ENCODE assay signal across 14 cellular contexts in the genomic region with DNA sequence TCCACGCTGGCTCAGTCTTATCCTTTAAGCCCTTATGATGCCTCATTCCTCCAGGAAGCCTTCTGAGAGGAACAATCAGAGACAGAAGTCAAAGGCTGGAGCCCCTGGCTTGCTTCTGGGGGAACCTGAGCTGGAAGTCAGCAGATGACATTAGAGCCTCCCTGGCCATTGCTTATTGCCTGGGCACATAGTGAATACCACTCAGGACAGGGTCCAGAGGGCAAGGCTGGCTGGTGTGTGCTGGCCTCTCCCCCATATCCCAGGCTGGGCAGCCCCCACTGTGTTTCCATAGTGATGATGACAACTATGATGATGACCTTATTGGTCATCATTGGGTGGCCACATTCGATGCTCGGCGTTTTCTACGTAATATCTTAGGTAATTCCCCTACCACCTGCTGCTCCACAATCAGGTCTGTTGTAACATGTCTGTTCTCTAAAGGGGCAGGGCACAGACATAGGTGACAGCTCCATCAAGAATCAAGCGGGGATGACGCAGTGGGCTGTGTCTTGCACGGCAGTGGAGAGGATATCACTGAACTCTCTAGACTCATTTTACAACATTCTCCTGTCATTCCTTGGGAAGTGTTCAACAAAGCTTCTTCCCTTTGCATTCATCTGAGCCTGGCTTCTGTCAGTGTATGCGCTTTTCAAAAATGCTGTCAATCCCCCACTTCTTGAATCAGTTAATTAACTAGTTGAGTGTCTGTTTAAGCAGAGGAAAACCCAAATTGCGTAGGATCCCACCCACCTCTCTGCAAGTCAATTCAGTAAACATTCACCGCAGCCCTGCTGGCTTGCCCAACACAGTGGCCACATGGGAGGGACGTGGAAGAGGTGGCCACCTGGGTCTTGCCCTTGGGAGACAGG.
DNase-seq lines count a peak whose midpoint lies in the region; ATAC-seq, FAIRE-seq and TF ChIP-seq lines count a peak whose summit lies in the region.
"Had no signal": no experiment of that assay in that cellular context is flagged by ENCODE, and none has a peak within 500 bp of the region (broad histone marks: within the 10 kb centered on the region; RNA-seq: fewer than 3 reads in every experiment).

No MANE protein-coding gene starts in this region.

- H3K4me3 ChIP-seq in mammary epithelial cell (replicated peaks in 1 of 3; ENCODE audit: insufficient read depth in 1 of 3, low read depth in 2 of 3, low read length in 3 of 3) (no peak overlapping the region), breast epithelium (no peak overlapping the region), H1 (ENCODE audit: extremely low read depth in 1 of 4, insufficient read depth in 2 of 4, low read depth in 3 of 4, low read length in 4 of 4) (no peak overlapping the region), lung (no peak overlapping the region)
- H3K4me3 ChIP-seq: BLaER1 treated with 17β-estradiol and CSF1 and Interleukin-3, amounts not matched to agents 10 nM and 100 nM; HAP-1 had no signal

- H2BK5ac ChIP-seq in H1 (ENCODE audit: low read depth, low read length) = peak overlapping the region; percentile 45; the same call in 1 of the 2 replicates

- no peak overlapping the region for H4K5ac ChIP-seq in H1 (ENCODE audit: insufficient read length, low read depth, low read length)

- H3K4me2 ChIP-seq in mammary epithelial cell (ENCODE audit: insufficient read depth, low read depth, low read length) (no peak overlapping the region), H1 (ENCODE audit: insufficient read depth in 1 of 2, low read depth in 2 of 2, low read length in 2 of 2) (no peak overlapping the region)
- H3K4me2 ChIP-seq: BLaER1 treated with 17β-estradiol and CSF1 and Interleukin-3, amounts not matched to agents 10 nM and 100 nM had no signal

- peak overlapping the region; percentile 32; the same call in 1 of the 2 replicates for H2BK15ac ChIP-seq in H1 (ENCODE audit: low read length)

- no peak overlapping the region for H3K56ac ChIP-seq in H1 (replicated peaks; ENCODE audit: insufficient read length, low read depth, low read length)

- H3K79me2 ChIP-seq in mammary epithelial cell (ENCODE audit: insufficient read depth, low read length) (no peaks in the 10 kb centered on the region), H1 (ENCODE audit: control insufficient read depth in 1 of 2, insufficient read depth in 2 of 2, low read length in 2 of 2) (no peaks in the 10 kb centered on the region)

- TF ChIP-seq POLR2A in breast epithelium (IDR thresholded peaks at IDR 0.05) = no peak
- TF ChIP-seq POLR2A in H1 (IDR thresholded peaks at IDR 0.05; ENCODE audit: control extremely low read depth in 1 of 2, low read depth in 2 of 2, low read length in 2 of 2) = no peak

- no peaks in the 10 kb centered on the region for H4K20me1 ChIP-seq in mammary epithelial cell (ENCODE audit: insufficient read depth, low read length)
- no peaks in the 10 kb centered on the region for H4K20me1 ChIP-seq in H1 (replicated peaks in 1 of 2; ENCODE audit: control insufficient read depth in 1 of 2, insufficient read depth in 2 of 2, low read length in 2 of 2)
- H4K20me1 ChIP-seq: BLaER1 treated with 17β-estradiol and CSF1 and Interleukin-3, amounts not matched to agents 10 nM and 100 nM had no signal

- dilution Hi-C loops in mammary epithelial cell (cut with HindIII; ENCODE audit: low sequenced_read_pairs) = no loop called here

- H3K36me3 ChIP-seq in mammary epithelial cell (ENCODE audit: insufficient read depth, low read length) = no peaks in the 10 kb centered on the region
- no peaks in the 10 kb centered on the region for H3K36me3 ChIP-seq in breast epithelium
- H3K36me3 ChIP-seq in H1 (ENCODE audit: control insufficient read depth in 2 of 4, insufficient read depth in 4 of 4, low read length in 3 of 4) = no peaks in the 10 kb centered on the region
- H3K36me3 ChIP-seq in lung (ENCODE audit: control insufficient read depth in 2 of 2, insufficient read depth in 2 of 2, low read length in 2 of 2) = no peaks in the 10 kb centered on the region
- H3K36me3 ChIP-seq: BLaER1 treated with 17β-estradiol and CSF1 and Interleukin-3, amounts not matched to agents 10 nM and 100 nM; HAP-1 had no signal

- H4K8ac ChIP-seq in H1 (ENCODE audit: extremely low read depth, insufficient read depth, low read length) = no peak overlapping the region

- peak overlapping the region; percentile 99; the same call in 1 of the 2 replicates for H2BK20ac ChIP-seq in H1 (ENCODE audit: low read length)

- H3K4me3 Mint-ChIP-seq in activated CD4-positive, alpha-beta memory T cell treated with anti-CD3 and anti-CD28 coated beads for 36 hours = no peak overlapping the region
- H3K4me3 Mint-ChIP-seq: CD4-positive, CD25-positive, alpha-beta regulatory T cell; HFFc6 had no signal

- H3K14ac ChIP-seq in H1 (ENCODE audit: insufficient read length) = no peak overlapping the region

- H3K27ac Mint-ChIP-seq in activated CD4-positive, alpha-beta memory T cell treated with anti-CD3 and anti-CD28 coated beads for 36 hours = no peak overlapping the region
- H3K27ac Mint-ChIP-seq: HFFc6 had no signal

- CTCF ChIA-PET in mammary epithelial cell (lab: Charles Lee; ENCODE audit: low non-redundant PET) (interaction anchor here (0.5 kb wide), 1 partner anchor 221 kb away, joined by 4 read pairs; no protein-coding TSS in a partner anchor), H1 (lab: Charles Lee; ENCODE audit: partially characterized antibody) (interaction anchor here (1.1 to 1.5 kb wide), 2 partner anchors 17 to 22 kb away, joined by 3 to 5 read pairs; no protein-coding TSS in a partner anchor)
- CTCF ChIA-PET in activated CD4-positive, alpha-beta memory T cell treated with anti-CD3 and anti-CD28 coated beads for 36 hours (lab: Charles Lee) = no interaction called here

- FAIRE-seq in H1 (lab: Jason Lieb, UNC) (no peak), HTR-8/SVneo (lab: Jason Lieb, UNC) (no peak)
- FAIRE-seq: GM12891 had no signal

- intact Hi-C loops in mammary epithelial cell (cut with micrococcal nuclease) = no loop called here
- intact Hi-C loops in breast epithelium (cut with DNase I; ENCODE audit: low total_unique reads) = no loop called here
- intact Hi-C loops in activated CD4-positive, alpha-beta memory T cell treated with anti-CD3 and anti-CD28 coated beads for 36 hours (cut with micrococcal nuclease) = no loop called here

- H3K18ac ChIP-seq in H1 (ENCODE audit: extremely low read depth, low read length) = peak overlapping the region; percentile 25; the same call in 1 of the 2 replicates

- H3K23ac ChIP-seq in H1 (ENCODE audit: insufficient read length) = no peak overlapping the region

- BruUV-seq in mammary epithelial cell (replicated peaks; lab: Mats Ljungman, UMichigan) = no TSS peak

- POLR2A ChIA-PET in H1 (lab: Charles Lee; ENCODE audit: partially characterized antibody) = interaction anchor here (0.8 kb wide), 1 partner anchor 12 kb away, joined by 3 read pairs; no protein-coding TSS in a partner anchor
- POLR2A ChIA-PET in activated CD4-positive, alpha-beta memory T cell treated with anti-CD3 and anti-CD28 coated beads for 36 hours (lab: Charles Lee) = no interaction called here

- no peaks in the 10 kb centered on the region for H3K4me1 Mint-ChIP-seq in activated CD4-positive, alpha-beta memory T cell treated with anti-CD3 and anti-CD28 coated beads for 36 hours (ENCODE audit: low read depth)
- H3K4me1 Mint-ChIP-seq: CD4-positive, CD25-positive, alpha-beta regulatory T cell had no signal

- 3% methylated on average over 8 of the region's 12 CpGs for WGBS in mammary epithelial cell (ENCODE audit: low coverage, missing lambda C conversion rate)
- WGBS in H1 (ENCODE audit: extremely low coverage in 1 of 2, insufficient coverage in 1 of 2, insufficient read length in 1 of 2, insufficient replicate concordance in 2 of 2, low coverage in 1 of 2, low lambda C conversion rate in 2 of 2, missing lambda C conversion rate in 1 of 2), 2 experiments = 92% methylated on average over 12 of the region's 12 CpGs; no CpG with 5 or more reads in 1 of the 2 experiments
- WGBS in lung, 2 donors = 72 to 81% methylated on average over 12 of the region's 12 CpGs

- DNase-seq in mammary epithelial cell (peak; percentile 70), breast epithelium (ENCODE audit: low spot score in 2 of 2) (no peak), H1 (ENCODE audit: low read depth in 1 of 2, low spot score in 2 of 2) (peak in 1 of 2 experiments; percentile 17), lung (ENCODE audit: low spot score) (peak; percentile 22), HTR-8/SVneo (ENCODE audit: insufficient read length, low spot score) (no peak), NCI-H2029 (lab: John Stamatoyannopoulos, UW) (no peak)
- DNase-seq in activated CD4-positive, alpha-beta memory T cell treated with anti-CD3 and anti-CD28 coated beads for 36 hours = no peak
- DNase-seq: 8988T; CD4-positive, CD25-positive, alpha-beta regulatory T cell; GOT3; HFFc6 had no signal

- H3K9me3 ChIP-seq in mammary epithelial cell (replicated peaks; ENCODE audit: insufficient read depth, low read length) (no peaks in the 10 kb centered on the region), breast epithelium (peaks cover 0 to 8% of the 10 kb centered on the region in 2 donors), H1 (ENCODE audit: insufficient read depth in 2 of 2, low read depth in 1 of 2, low read length in 1 of 2) (peaks cover 0 to 6% of the 10 kb centered on the region in 2 experiments; a peak in 2 of 4 replicates), lung (ENCODE audit: control insufficient read depth in 2 of 2, insufficient read depth in 1 of 2, low read length in 1 of 2) (no peaks in the 10 kb centered on the region)
- H3K9me3 ChIP-seq: HAP-1 had no signal

- H3K9ac ChIP-seq in mammary epithelial cell (ENCODE audit: insufficient read depth, low read length) (no peak overlapping the region), H1 (replicated peaks in 1 of 4; ENCODE audit: extremely low read depth in 1 of 4, low read depth in 3 of 4, low read length in 3 of 4) (no peak overlapping the region)
- H3K9ac ChIP-seq: BLaER1 treated with 17β-estradiol and CSF1 and Interleukin-3, amounts not matched to agents 10 nM and 100 nM had no signal

- peaks cover 13% of the 10 kb centered on the region for H3K9me3 Mint-ChIP-seq in activated CD4-positive, alpha-beta memory T cell treated with anti-CD3 and anti-CD28 coated beads for 36 hours
- H3K9me3 Mint-ChIP-seq: HFFc6 had no signal

- H3K23me2 ChIP-seq in H1 (ENCODE audit: low read depth, low read length) = no peaks in the 10 kb centered on the region

- H2AFZ ChIP-seq in mammary epithelial cell (ENCODE audit: low read depth, low read length) (no peak overlapping the region), H1 (ENCODE audit: low read length) (peak overlapping the region; percentile 67; the same call in 1 of the 2 replicates)

- H3K4me1 ChIP-seq in mammary epithelial cell (ENCODE audit: insufficient read depth, low read length) = peaks cover 8% of the 10 kb centered on the region
- no peaks in the 10 kb centered on the region for H3K4me1 ChIP-seq in breast epithelium
- H3K4me1 ChIP-seq in H1 (replicated peaks in 1 of 4; ENCODE audit: control insufficient read depth in 3 of 4, insufficient read depth in 4 of 4, low read length in 3 of 4) = no peaks in the 10 kb centered on the region
- no peaks in the 10 kb centered on the region for H3K4me1 ChIP-seq in lung (ENCODE audit: control insufficient read depth in 2 of 2, insufficient read depth in 2 of 2, low read length in 2 of 2)
- H3K4me1 ChIP-seq: BLaER1 treated with 17β-estradiol and CSF1 and Interleukin-3, amounts not matched to agents 10 nM and 100 nM; HAP-1 had no signal

- H3K36me3 Mint-ChIP-seq in activated CD4-positive, alpha-beta memory T cell treated with anti-CD3 and anti-CD28 coated beads for 36 hours = no peaks in the 10 kb centered on the region
- H3K36me3 Mint-ChIP-seq: CD4-positive, CD25-positive, alpha-beta regulatory T cell had no signal

- no peaks in the 10 kb centered on the region for H3K79me1 ChIP-seq in H1 (ENCODE audit: low read depth, low read length)

- H4K91ac ChIP-seq in H1 (replicated peaks; ENCODE audit: insufficient read length, low read length) = no peak overlapping the region

- no peak overlapping the region for H3K4ac ChIP-seq in H1 (replicated peaks; ENCODE audit: insufficient read length, low read depth, low read length)

- H2BK12ac ChIP-seq in H1 (ENCODE audit: low read depth, low read length) = no peak overlapping the region

- H3K27me3 ChIP-seq in mammary epithelial cell (ENCODE audit: insufficient read depth, low read length) (no peaks in the 10 kb centered on the region), breast epithelium (peaks cover 0 to 23% of the 10 kb centered on the region in 2 donors), H1 (replicated peaks in 1 of 4; ENCODE audit: control insufficient read depth in 3 of 4, extremely low read depth in 1 of 4, insufficient read depth in 3 of 4, low read length in 3 of 4) (no peaks in the 10 kb centered on the region; a peak in 1 of 7 replicates), lung (ENCODE audit: control insufficient read depth, insufficient read depth) (no peaks in the 10 kb centered on the region)
- H3K27me3 ChIP-seq: BLaER1 treated with 17β-estradiol and CSF1 and Interleukin-3, amounts not matched to agents 10 nM and 100 nM had no signal

- H2AK5ac ChIP-seq in H1 (ENCODE audit: low read depth, low read length) = no peak overlapping the region

- no peak overlapping the region for H2BK120ac ChIP-seq in H1 (replicated peaks; ENCODE audit: low read depth, low read length)

- in situ Hi-C loops in mammary epithelial cell (cut with MboI; ENCODE audit: low sequenced_read_pairs in 2 of 2) = no loop called here

- TF ChIP-seq CTCF in mammary epithelial cell (conservative IDR thresholded peaks at IDR 0.05 in 1 of 2, IDR thresholded peaks at IDR 0.05 in 1 of 2; ENCODE audit: extremely low read depth in 1 of 2, insufficient read depth in 1 of 2, low read depth in 1 of 2, low read length in 2 of 2) (no peak), breast epithelium (IDR thresholded peaks at IDR 0.05) (no peak), H1 (IDR thresholded peaks at IDR 0.05; ENCODE audit: control extremely low read depth in 1 of 3, insufficient read depth in 1 of 3, low read depth in 1 of 3, low read length in 3 of 3) (no peak), lung (IDR thresholded peaks at IDR 0.05; ENCODE audit: control extremely low read depth, extremely low read depth) (no peak)

- TF ChIP-seq EP300 in H1 (IDR thresholded peaks at IDR 0.05; ENCODE audit: borderline replicate concordance in 1 of 2, low read depth in 2 of 2, low read length in 2 of 2) = no peak

- peaks cover 12% of the 10 kb centered on the region for H3K27me3 Mint-ChIP-seq in activated CD4-positive, alpha-beta memory T cell treated with anti-CD3 and anti-CD28 coated beads for 36 hours
- H3K27me3 Mint-ChIP-seq: CD4-positive, CD25-positive, alpha-beta regulatory T cell had no signal

- TF ChIP-seq RAD21 in H1 (IDR thresholded peaks at IDR 0.05 in 1 of 2, conservative IDR thresholded peaks at IDR 0.05 in 1 of 2; ENCODE audit: low read depth in 2 of 2, low read length in 2 of 2) = no peak

- no peak for ATAC-seq in lung (ENCODE audit: insufficient read depth, low FRiP score)

- no peak overlapping the region for H3K27ac ChIP-seq in mammary epithelial cell (ENCODE audit: insufficient read depth, low read depth, low read length)
- H3K27ac ChIP-seq in breast epithelium = no peak overlapping the region
- H3K27ac ChIP-seq in H1 (ENCODE audit: low read depth, low read length) = no peak overlapping the region
- no peak overlapping the region for H3K27ac ChIP-seq in lung (ENCODE audit: low read depth in 1 of 2, low read length in 1 of 2)
- H3K27ac ChIP-seq: BLaER1 treated with 17β-estradiol and CSF1 and Interleukin-3, amounts not matched to agents 10 nM and 100 nM had no signal

Comparison
In these comparisons a context has a peak if more than half of its experiments do, and no peak if none do; other contexts are left out.
1. DNase-seq: peak in mammary epithelial cell (single experiment) and lung (single experiment); none in breast epithelium (0 of 2), activated CD4-positive, alpha-beta memory T cell treated with anti-CD3 and anti-CD28 coated beads for 36 hours (single experiment), HTR-8/SVneo (single experiment) and NCI-H2029 (single experiment).